ENCODE assay signal across 14 cellular contexts in genomic region chr5:141363952-141364660, GRCh38. TPM values are rescaled to one million over a fixed set of nuclear protein-coding genes. Genes with fewer than 3 reads are reported as not detected.
DNase-seq lines count a peak whose midpoint lies in the region; ATAC-seq and TF ChIP-seq lines count a peak whose summit lies in the region.
"Had no signal": no experiment of that assay in that cellular context is flagged by ENCODE, and none has a peak within 500 bp of the region (broad histone marks: within the 10 kb centered on the region; RNA-seq: fewer than 3 reads in every experiment).

TSS of gene PCDHGA5 (plus strand) at chr5:141364162. CDS start at chr5:141364331, 169 bp downstream.

- no peak within 1 kb of the TSS for H3K4me3 ChIP-seq in A673 (ENCODE audit: low read depth, low read length, poor library complexity, severe bottlenecking)
- H3K4me3 ChIP-seq in mammary epithelial cell (replicated peaks in 1 of 3; ENCODE audit: insufficient read depth in 1 of 3, low read depth in 2 of 3, low read length in 3 of 3): no peak within 1 kb of the TSS
- H3K4me3 ChIP-seq in lower lobe of right lung: peak within 1 kb of the TSS; percentile 28
- H3K4me3 ChIP-seq in dorsolateral prefrontal cortex: peak within 1 kb of the TSS in 16 of 59 donors; percentile 1 to 42 (median 18)
- H3K4me3 ChIP-seq: hepatocyte had no signal

- H3K27ac ChIP-seq in A673 (ENCODE audit: low read depth, low read length, poor library complexity, severe bottlenecking) (no peak within 1 kb of the TSS), mammary epithelial cell (ENCODE audit: insufficient read depth, low read depth, low read length) (no peak within 1 kb of the TSS), lower lobe of right lung (no peak within 1 kb of the TSS), dorsolateral prefrontal cortex (no peak within 1 kb of the TSS)
- H3K27ac ChIP-seq: hepatocyte, SK-N-MC had no signal

- peak within 1 kb of the TSS; percentile 71 for H2AFZ ChIP-seq in mammary epithelial cell (ENCODE audit: low read depth, low read length)
- H2AFZ ChIP-seq: hepatocyte had no signal

- no peaks in the 10 kb centered on the region for H3K4me1 ChIP-seq in A673 (ENCODE audit: insufficient read depth, low read length, poor library complexity, severe bottlenecking)
- H3K4me1 ChIP-seq in mammary epithelial cell (ENCODE audit: insufficient read depth, low read length): peaks cover 5% of the 10 kb centered on the region
- no peaks in the 10 kb centered on the region for H3K4me1 ChIP-seq in lower lobe of right lung

- no peaks in the 10 kb centered on the region for H3K79me2 ChIP-seq in mammary epithelial cell (ENCODE audit: insufficient read depth, low read length)
- H3K79me2 ChIP-seq: hepatocyte had no signal

- POLR2A ChIA-PET in A673 (lab: Charles Lee; ENCODE audit: low non-redundant PET): no interaction called here

- H4K20me1 ChIP-seq in mammary epithelial cell (ENCODE audit: insufficient read depth, low read length): no peaks in the 10 kb centered on the region

- intact Hi-C loops in A673 (cut with micrococcal nuclease; ENCODE audit: unreplicated experiment) (no loop called here), mammary epithelial cell (cut with micrococcal nuclease) (no loop called here), lower lobe of right lung (cut with DNase I) (no loop called here), dorsolateral prefrontal cortex (cut with DNase I) (no loop called here)

- ATAC-seq in lower lobe of right lung: no peak
- ATAC-seq: CD8-positive, alpha-beta T cell had no signal

- DNase-seq in A673 (ENCODE audit: low spot score) (no peak), EL (peak; percentile 21), mammary epithelial cell (no peak), lower lobe of right lung (no peak), OCI-M1 (lab: John Stamatoyannopoulos, UW) (no peak), GM13977 (ENCODE audit: low spot score) (no peak), NCI-H2029 (lab: John Stamatoyannopoulos, UW) (no peak), dorsolateral prefrontal cortex (no peak)
- DNase-seq: activated effector memory CD4-positive, alpha-beta T cell treated with Interleukin-2 at 50 U/mL for 16 hours; CD8-positive, alpha-beta T cell; NCI-H1417 treated with DMSO at 0.1 percent for 48 hours; NCI-H748 treated with DMSO at 0.1 percent for 48 hours had no signal

- no peak within 1 kb of the TSS for H3K9ac ChIP-seq in mammary epithelial cell (ENCODE audit: insufficient read depth, low read length)

- in situ Hi-C loops in mammary epithelial cell (cut with MboI; ENCODE audit: low sequenced_read_pairs in 2 of 2) (no loop called here), GM13977 (cut with MboI; ENCODE audit: low pct_unique_long_range_greater_than_20kb, low sequenced_read_pairs, unreplicated experiment) (no loop called here)

- H3K9me3 ChIP-seq in A673 (ENCODE audit: low read depth, low read length, poor library complexity, severe bottlenecking) (peaks cover 50% of the 10 kb centered on the region), mammary epithelial cell (replicated peaks; ENCODE audit: insufficient read depth, low read length) (peaks cover 44% of the 10 kb centered on the region), lower lobe of right lung (peaks cover 79% of the 10 kb centered on the region)

- CTCF ChIA-PET in A673 (lab: Charles Lee): no interaction called here
- CTCF ChIA-PET in mammary epithelial cell (lab: Charles Lee; ENCODE audit: low non-redundant PET): interaction anchor here (0.6 kb wide), 1 partner anchor 505 kb away, joined by 3 read pairs; no protein-coding TSS in a partner anchor

- H3K27me3 ChIP-seq in A673 (replicated peaks; ENCODE audit: insufficient read depth, low read depth, low read length, poor library complexity): no peaks in the 10 kb centered on the region
- peaks cover 7% of the 10 kb centered on the region for H3K27me3 ChIP-seq in mammary epithelial cell (ENCODE audit: insufficient read depth, low read length)
- peaks cover 49% of the 10 kb centered on the region for H3K27me3 ChIP-seq in lower lobe of right lung (ENCODE audit: low read depth)
- H3K27me3 ChIP-seq in dorsolateral prefrontal cortex: peaks cover 0 to 21% (median 0%) of the 10 kb centered on the region in 45 donors
- H3K27me3 ChIP-seq: hepatocyte had no signal

- BruUV-seq in A673 (replicated peaks; lab: Mats Ljungman, UMichigan): no TSS peak
- no TSS peak for BruUV-seq in mammary epithelial cell (replicated peaks; lab: Mats Ljungman, UMichigan)

- no peaks in the 10 kb centered on the region for H3K36me3 ChIP-seq in A673 (ENCODE audit: insufficient read depth, low read length, poor library complexity, severe bottlenecking)
- H3K36me3 ChIP-seq in mammary epithelial cell (ENCODE audit: insufficient read depth, low read length): no peaks in the 10 kb centered on the region
- H3K36me3 ChIP-seq in lower lobe of right lung: no peaks in the 10 kb centered on the region

- WGBS in mammary epithelial cell (ENCODE audit: low coverage, missing lambda C conversion rate): 18% methylated on average over 31 of the region's 34 CpGs

- peak within 1 kb of the TSS; percentile 67 for H3K4me2 ChIP-seq in mammary epithelial cell (ENCODE audit: insufficient read depth, low read depth, low read length)
- H3K4me2 ChIP-seq: hepatocyte had no signal

- TF ChIP-seq CTCF in A673 (conservative IDR thresholded peaks at IDR 0.05; ENCODE audit: low read depth, low read length) (0 out of 2 replicates have a peak, but pooled peaks have one; percentile 15), mammary epithelial cell (conservative IDR thresholded peaks at IDR 0.05 in 1 of 2, IDR thresholded peaks at IDR 0.05 in 1 of 2; ENCODE audit: extremely low read depth in 1 of 2, insufficient read depth in 1 of 2, low read depth in 1 of 2, low read length in 2 of 2) (peak in 1 of 2 donors; percentile 13), lower lobe of right lung (IDR thresholded peaks at IDR 0.05) (no peak), GM13977 (IDR thresholded peaks at IDR 0.05; ENCODE audit: extremely low read depth, insufficient read depth, missing control alignments) (no peak), dorsolateral prefrontal cortex (IDR thresholded peaks at IDR 0.05 in 54 of 56, conservative IDR thresholded peaks at IDR 0.05 in 2 of 56; ENCODE audit: low read depth in 1 of 56, partially characterized antibody in 56 of 56) (peak in 1 of 56 donors; percentile 16)

- dilution Hi-C loops in mammary epithelial cell (cut with HindIII; ENCODE audit: low sequenced_read_pairs): no loop called here

RNA-seq across cellular contexts. Expression of gene PCDHGA5, which starts in this region (rescaled TPM):
- total RNA-seq in A673 (2021) (2.4 and 2.6 TPM in 2 replicates), mammary epithelial cell (1 to 10 TPM in 1 of 2 donors, under 1 TPM in 1; 0.80 to 1.5 TPM), lower lobe of right lung (2.8 TPM), dorsolateral prefrontal cortex (10 to 100 TPM in 20 of 120 experiments, 1 to 10 TPM in 100; 4.5 to 15.8 (median 7.9) TPM)
- 0.23 TPM for polyA plus RNA-seq in mammary epithelial cell
- 1.8 TPM for polyA minus RNA-seq in mammary epithelial cell
- total RNA-seq: CD8-positive, alpha-beta T cell had no signal
- polyA plus RNA-seq: hepatocyte had no signal
